ENCODE assay signal across 11 cellular contexts in genomic region chr14:75070383-75070782, GRCh38. TPM values are rescaled to one million over a fixed set of nuclear protein-coding genes. Genes with fewer than 3 reads are reported as not detected.
DNase-seq lines count a peak whose midpoint lies in the region; ATAC-seq and TF ChIP-seq lines count a peak whose summit lies in the region.
"Had no signal": no experiment of that assay in that cellular context is flagged by ENCODE, and none has a peak within 500 bp of the region (broad histone marks: within the 10 kb centered on the region; RNA-seq: fewer than 3 reads in every experiment).

No MANE protein-coding gene starts in this region.

- H3K27me3 Mint-ChIP-seq in activated CD4-positive, alpha-beta T cell treated with anti-CD3 and anti-CD28 coated beads, Interleukin-2, amount 10 ng/mL, durations not matched to agents 24 days and 14 days: no peaks in the 10 kb centered on the region
- H3K27me3 Mint-ChIP-seq in mesothelial cell of epicardium (ENCODE audit: low read depth): no peaks in the 10 kb centered on the region

- ATAC-seq in GM19328 (IDR thresholded peaks at IDR 0.05; ENCODE audit: unreplicated experiment): no peak

- H3K4me1 ChIP-seq in tibial nerve: peaks cover 0 to 40% (median 26%) of the 10 kb centered on the region in 4 donors

- H3K4me1 Mint-ChIP-seq in activated CD4-positive, alpha-beta T cell treated with anti-CD3 and anti-CD28 coated beads, Interleukin-2, amount 10 ng/mL, durations not matched to agents 24 days and 14 days: peaks cover 7% of the 10 kb centered on the region
- peaks cover 5% of the 10 kb centered on the region for H3K4me1 Mint-ChIP-seq in mesothelial cell of epicardium

- peak overlapping the region in 35 of 59 donors; percentile 82 to 99 (median 93) for H3K27ac ChIP-seq in dorsolateral prefrontal cortex
- H3K27ac ChIP-seq in tibial nerve: peak overlapping the region in 3 of 4 donors; percentile 82 to 94 (median 92)

- H3K36me3 Mint-ChIP-seq in activated CD4-positive, alpha-beta T cell treated with anti-CD3 and anti-CD28 coated beads, Interleukin-2, amount 10 ng/mL, durations not matched to agents 24 days and 14 days (ENCODE audit: low read depth): no peaks in the 10 kb centered on the region
- H3K36me3 Mint-ChIP-seq in mesothelial cell of epicardium: no peaks in the 10 kb centered on the region

- intact Hi-C loops in activated CD4-positive, alpha-beta T cell treated with anti-CD3 and anti-CD28 coated beads, Interleukin-2, amount 10 ng/mL, durations not matched to agents 24 days and 14 days (cut with micrococcal nuclease): no loop called here
- intact Hi-C loops in dorsolateral prefrontal cortex (cut with DNase I): loop anchor here in 1 of 2 donors (5.0 kb wide), 1 partner anchor 123 kb away; no protein-coding TSS in a partner anchor

- no peaks in the 10 kb centered on the region for H3K36me3 ChIP-seq in tibial nerve

- TF ChIP-seq POLR2A in tibial nerve (IDR thresholded peaks at IDR 0.05): no peak

- WGBS in tibial nerve, 2 donors: 58 to 63% methylated on average over 9 of the region's 9 CpGs

- no peak for TF ChIP-seq CTCF in dorsolateral prefrontal cortex (IDR thresholded peaks at IDR 0.05 in 54 of 56, conservative IDR thresholded peaks at IDR 0.05 in 2 of 56; ENCODE audit: low read depth in 1 of 56, partially characterized antibody in 56 of 56)
- no peak for TF ChIP-seq CTCF in mesothelial cell of epicardium (IDR thresholded peaks at IDR 0.05; ENCODE audit: unreplicated experiment)
- no peak for TF ChIP-seq CTCF in tibial nerve (IDR thresholded peaks at IDR 0.05)

- H3K4me3 ChIP-seq in dorsolateral prefrontal cortex (peak overlapping the region in 36 of 59 donors; percentile 56 to 91 (median 80)), tibial nerve (no peak overlapping the region)

- H3K4me3 Mint-ChIP-seq in activated CD4-positive, alpha-beta T cell treated with anti-CD3 and anti-CD28 coated beads, Interleukin-2, amount 10 ng/mL, durations not matched to agents 24 days and 14 days: peak overlapping the region; percentile 14
- peak overlapping the region; percentile 33 for H3K4me3 Mint-ChIP-seq in mesothelial cell of epicardium

- H3K27me3 ChIP-seq in dorsolateral prefrontal cortex (no peaks in the 10 kb centered on the region), tibial nerve (no peaks in the 10 kb centered on the region)

- DNase-seq in activated CD4-positive, alpha-beta T cell treated with anti-CD3 and anti-CD28 coated beads, Interleukin-2, amount 10 ng/mL, durations not matched to agents 24 days and 14 days: no peak
- no peak for DNase-seq in activated CD4-positive, alpha-beta T cell treated with anti-CD3 and anti-CD28 coated beads, Interleukin-2, amount 50 U/mL, for 4 hours
- DNase-seq in dorsolateral prefrontal cortex: no peak
- DNase-seq in mesothelial cell of epicardium (ENCODE audit: low spot score in 2 of 2, unreplicated experiment in 2 of 2): no peak
- DNase-seq in tibial nerve (ENCODE audit: low spot score in 2 of 2): peak in 1 of 2 donors; percentile 35
- DNase-seq in OCI-M1 (lab: John Stamatoyannopoulos, UW): no peak
- DNase-seq in NCI-H2171 treated with DMSO at 0.1 percent for 48 hours (lab: John Stamatoyannopoulos, UW): no peak
- DNase-seq: activated gamma-delta T cell treated with Interleukin-2 at 50 U/mL for 16 hours; effector CD8-positive, alpha-beta T cell; NCI-H82 had no signal

- no peaks in the 10 kb centered on the region for H3K9me3 Mint-ChIP-seq in activated CD4-positive, alpha-beta T cell treated with anti-CD3 and anti-CD28 coated beads, Interleukin-2, amount 10 ng/mL, durations not matched to agents 24 days and 14 days
- H3K9me3 Mint-ChIP-seq in mesothelial cell of epicardium: no peaks in the 10 kb centered on the region

- H3K9me3 ChIP-seq in tibial nerve: no peaks in the 10 kb centered on the region

- H3K27ac Mint-ChIP-seq in activated CD4-positive, alpha-beta T cell treated with anti-CD3 and anti-CD28 coated beads, Interleukin-2, amount 10 ng/mL, durations not matched to agents 24 days and 14 days: no peak overlapping the region
- peak overlapping the region; percentile 99 for H3K27ac Mint-ChIP-seq in mesothelial cell of epicardium

- no peak for TF ChIP-seq EP300 in tibial nerve (IDR thresholded peaks at IDR 0.05)

RNA-seq across cellular contexts. Expression of gene ZC2HC1C, which starts 0.9 kb away (rescaled TPM):
- total RNA-seq in activated CD4-positive, alpha-beta T cell treated with anti-CD3 and anti-CD28 coated beads, Interleukin-2, amount 10 ng/mL, durations not matched to agents 24 days and 14 days: 0.82 and 1.6 TPM in 2 replicates
- total RNA-seq in dorsolateral prefrontal cortex: 10 to 100 TPM in 27 of 120 experiments, 1 to 10 TPM in 93; 3.8 to 18.1 (median 7.8) TPM
- total RNA-seq in mesothelial cell of epicardium: 2.3 to 3.6 TPM (median 2.4 TPM) in 3 replicates
- 1 to 10 TPM in 3 of 4 donors, under 1 TPM in 1; 0.78 to 3.1 (median 1.2) TPM for total RNA-seq in tibial nerve

RNA-seq across cellular contexts. Expression of gene ACYP1, which starts 6.6 kb away (rescaled TPM):
- 45.2 and 46.0 TPM in 2 replicates for total RNA-seq in activated CD4-positive, alpha-beta T cell treated with anti-CD3 and anti-CD28 coated beads, Interleukin-2, amount 10 ng/mL, durations not matched to agents 24 days and 14 days
- total RNA-seq in dorsolateral prefrontal cortex: 10 to 100 TPM; 20.7 to 52.4 (median 34.3) TPM
- total RNA-seq in mesothelial cell of epicardium: 16.7 to 17.5 TPM (median 17.3 TPM) in 3 replicates
- 10 to 100 TPM in 2 of 4 donors, 1 to 10 TPM in 2; 4.2 to 24.3 (median 9.9) TPM for total RNA-seq in tibial nerve

RNA-seq across cellular contexts. Expression of gene MLH3, which starts 19.1 kb away (rescaled TPM):
- total RNA-seq in activated CD4-positive, alpha-beta T cell treated with anti-CD3 and anti-CD28 coated beads, Interleukin-2, amount 10 ng/mL, durations not matched to agents 24 days and 14 days: 27.7 and 28.3 TPM in 2 replicates
- total RNA-seq in dorsolateral prefrontal cortex: 10 to 100 TPM; 31.8 to 59.8 (median 43.1) TPM
- total RNA-seq in mesothelial cell of epicardium: 40.3 to 47.4 TPM (median 47.0 TPM) in 3 replicates
- total RNA-seq in tibial nerve: 10 to 100 TPM; 26.4 to 48.1 (median 36.0) TPM

RNA-seq across cellular contexts. Expression of gene NEK9, which starts 56.5 kb away (rescaled TPM):
- 66.6 and 68.8 TPM in 2 replicates for total RNA-seq in activated CD4-positive, alpha-beta T cell treated with anti-CD3 and anti-CD28 coated beads, Interleukin-2, amount 10 ng/mL, durations not matched to agents 24 days and 14 days
- total RNA-seq in dorsolateral prefrontal cortex: 100 to 1,000 TPM in 7 of 120 experiments, 10 to 100 TPM in 113; 54.3 to 112 (median 74.8) TPM
- total RNA-seq in mesothelial cell of epicardium: 116 to 133 TPM (median 121 TPM) in 3 replicates
- 100 to 1,000 TPM in 2 of 4 donors, 10 to 100 TPM in 2; 76.1 to 109 (median 94.4) TPM for total RNA-seq in tibial nerve

Comparison
In these comparisons a context has a peak if more than half of its experiments do, and no peak if none do; other contexts are left out.
1. H3K4me3 ChIP-seq: peak in dorsolateral prefrontal cortex (36 of 59); none in tibial nerve (0 of 4).